Comparison of ENCODE assay signal across 6 cellular contexts in the genomic region with DNA sequence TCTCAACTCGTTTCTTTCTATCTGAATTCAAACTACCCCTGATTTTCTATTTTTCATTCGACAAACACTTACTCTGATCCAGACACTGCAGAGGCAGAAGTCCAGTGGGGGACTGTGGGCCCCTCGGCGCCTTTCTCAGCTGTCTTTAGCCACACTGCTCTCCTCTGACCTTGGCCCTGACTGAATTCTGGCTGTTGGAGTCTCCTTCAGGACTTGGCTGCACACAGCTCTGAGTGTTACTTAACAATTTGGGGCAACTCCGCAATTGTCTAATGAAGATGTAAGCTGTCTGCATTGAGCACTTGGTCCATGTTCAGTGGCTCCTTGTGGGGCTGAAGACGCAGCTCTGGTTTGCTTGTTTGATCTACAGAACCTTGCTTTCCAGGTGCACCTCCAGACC.
"Had no signal": no experiment of that assay in that cellular context is flagged by ENCODE, and none has a peak within 500 bp of the region (broad histone marks: within the 10 kb centered on the region; RNA-seq: fewer than 3 reads in every experiment).

No MANE protein-coding gene starts in this region.

- H3K27ac ChIP-seq: HL-60 had no signal

- ATAC-seq: HepG2 had no signal

- FAIRE-seq: HepG2, HTR-8/SVneo had no signal

- DNase-seq: IMR-90, KBM-7, KG1 had no signal
